9 cellular contexts compared by ENCODE assay signal in genomic region chr6:132132420-132132819, GRCh38.
DNase-seq lines count a peak whose midpoint lies in the region; ATAC-seq and TF ChIP-seq lines count a peak whose summit lies in the region.
"Had no signal": no experiment of that assay in that cellular context is flagged by ENCODE, and none has a peak within 500 bp of the region (broad histone marks: within the 10 kb centered on the region; RNA-seq: fewer than 3 reads in every experiment).

No MANE protein-coding gene starts in this region.

- no TSS peak for BruUV-seq in PC-3 (replicated peaks; lab: Mats Ljungman, UMichigan)

- no peaks in the 10 kb centered on the region for H4K20me1 ChIP-seq in PC-3 (ENCODE audit: low read length)

- H3K27me3 Mint-ChIP-seq in endothelial cell (ENCODE audit: unreplicated experiment) = peaks cover 5% of the 10 kb centered on the region
- H3K27me3 Mint-ChIP-seq in mesothelial cell of epicardium (ENCODE audit: low read depth) = no peaks in the 10 kb centered on the region

- H3K27ac Mint-ChIP-seq in endothelial cell (ENCODE audit: unreplicated experiment) = peak overlapping the region; percentile 91
- peak overlapping the region; percentile 13 for H3K27ac Mint-ChIP-seq in mesothelial cell of epicardium
- H3K27ac Mint-ChIP-seq: activated CD4-positive, alpha-beta memory T cell treated with anti-CD3 and anti-CD28 coated beads for 36 hours had no signal

- no peaks in the 10 kb centered on the region for H3K9me2 ChIP-seq in PC-3 (replicated peaks; ENCODE audit: low read length)

- H3K9me3 ChIP-seq in PC-3 (ENCODE audit: low read length) (no peaks in the 10 kb centered on the region), thyroid gland (no peaks in the 10 kb centered on the region)

- no peaks in the 10 kb centered on the region for H3F3A ChIP-seq in PC-3 (ENCODE audit: low read length, unreplicated experiment)

- H3K4me3 Mint-ChIP-seq in endothelial cell (ENCODE audit: unreplicated experiment) (no peak overlapping the region), mesothelial cell of epicardium (no peak overlapping the region)
- H3K4me3 Mint-ChIP-seq: activated CD4-positive, alpha-beta memory T cell treated with anti-CD3 and anti-CD28 coated beads for 36 hours had no signal

- H2AFZ ChIP-seq in PC-3 (ENCODE audit: low read length) = no peak overlapping the region

- H3K4me1 Mint-ChIP-seq in endothelial cell (ENCODE audit: unreplicated experiment) (peaks cover 8% of the 10 kb centered on the region), mesothelial cell of epicardium (peaks cover 19% of the 10 kb centered on the region)

- peaks cover 22% of the 10 kb centered on the region for H3K4me1 ChIP-seq in PC-3 (ENCODE audit: insufficient read depth, low read length)
- H3K4me1 ChIP-seq in thyroid gland = peaks cover 14 to 20% of the 10 kb centered on the region in 2 donors

- H3K4me3 ChIP-seq in PC-3 (ENCODE audit: low read length) (no peak overlapping the region), thyroid gland (replicated peaks in 1 of 3) (no peak overlapping the region)

- POLR2A ChIA-PET in PC-3 (lab: Charles Lee; ENCODE audit: unreplicated experiment) = interaction anchor here (1.4 kb wide), 1 partner anchor 181 kb away, joined by 12 read pairs; the partner anchor contains the start of gene CCN2

- ATAC-seq in PC-3 = no peak

- DNase-seq in PC-3 = no peak
- DNase-seq in endothelial cell (ENCODE audit: low spot score) = no peak
- no peak for DNase-seq in mesothelial cell of epicardium (ENCODE audit: low spot score in 2 of 2, unreplicated experiment in 2 of 2)
- peak; percentile 17 to 37 for DNase-seq in thyroid gland
- DNase-seq in activated CD8-positive, alpha-beta memory T cell treated with anti-CD3 and anti-CD28 coated beads, Interleukin-2, amount 50 U/mL, for 4 hours = no peak
- no peak for DNase-seq in NCI-H510A treated with DMSO at 0.1 percent for 48 hours (lab: John Stamatoyannopoulos, UW)
- no peak for DNase-seq in AML-193 (lab: John Stamatoyannopoulos, UW)
- DNase-seq: activated CD4-positive, alpha-beta memory T cell treated with anti-CD3 and anti-CD28 coated beads for 36 hours had no signal

- CTCF ChIA-PET in PC-3 (lab: Charles Lee) = interaction anchor here (0.6 kb wide), 1 partner anchor 72 kb away, joined by 4 read pairs; no protein-coding TSS in a partner anchor

- H3K36me3 Mint-ChIP-seq in endothelial cell (ENCODE audit: low read depth, unreplicated experiment) (no peaks in the 10 kb centered on the region), mesothelial cell of epicardium (no peaks in the 10 kb centered on the region)
- H3K36me3 Mint-ChIP-seq: activated CD4-positive, alpha-beta memory T cell treated with anti-CD3 and anti-CD28 coated beads for 36 hours had no signal

- H3K27ac ChIP-seq in PC-3 (ENCODE audit: low read length) (peak overlapping the region; percentile 68), thyroid gland (peak overlapping the region in 2 of 3 donors; percentile 19 to 30)
- H3K27ac ChIP-seq: RWPE1 had no signal

- intact Hi-C loops in PC-3 (cut with micrococcal nuclease) (no loop called here), thyroid gland (cut with DNase I) (no loop called here)

- WGBS in thyroid gland, 2 donors = 10 to 11% methylated on average over 2 of the region's 2 CpGs

- peak overlapping the region; percentile 67 for H3K4me2 ChIP-seq in PC-3 (ENCODE audit: low read length)

- TF ChIP-seq CTCF in PC-3 (conservative IDR thresholded peaks at IDR 0.05; ENCODE audit: low read depth, low read length) = no peak
- no peak for TF ChIP-seq CTCF in endothelial cell (IDR thresholded peaks at IDR 0.05; ENCODE audit: unreplicated experiment)
- no peak for TF ChIP-seq CTCF in mesothelial cell of epicardium (IDR thresholded peaks at IDR 0.05; ENCODE audit: unreplicated experiment)
- TF ChIP-seq CTCF in thyroid gland (IDR thresholded peaks at IDR 0.05) = no peak

- no peaks in the 10 kb centered on the region for H3K79me2 ChIP-seq in PC-3 (ENCODE audit: low read length)

- TF ChIP-seq POLR2A in thyroid gland (IDR thresholded peaks at IDR 0.05) = no peak

- H3K9me3 Mint-ChIP-seq in endothelial cell (ENCODE audit: unreplicated experiment) = no peaks in the 10 kb centered on the region
- H3K9me3 Mint-ChIP-seq in mesothelial cell of epicardium = peaks cover under 1% of the 10 kb centered on the region
- H3K9me3 Mint-ChIP-seq: activated CD4-positive, alpha-beta memory T cell treated with anti-CD3 and anti-CD28 coated beads for 36 hours had no signal

- H3K36me3 ChIP-seq in PC-3 (ENCODE audit: low read depth, low read length) (no peaks in the 10 kb centered on the region), thyroid gland (no peaks in the 10 kb centered on the region)

- H3K9ac ChIP-seq in PC-3 (ENCODE audit: low read length) = peak overlapping the region; percentile 40

- H3K27me3 ChIP-seq in PC-3 (ENCODE audit: low read length) (no peaks in the 10 kb centered on the region), thyroid gland (no peaks in the 10 kb centered on the region)

Comparison
In these comparisons a context has a peak if more than half of its experiments do, and no peak if none do; other contexts are left out.
1. DNase-seq: peak in thyroid gland (2 of 2); none in PC-3 (single experiment), endothelial cell (single experiment), mesothelial cell of epicardium (0 of 2), activated CD8-positive, alpha-beta memory T cell treated with anti-CD3 and anti-CD28 coated beads, Interleukin-2, amount 50 U/mL, for 4 hours (single experiment), NCI-H510A treated with DMSO at 0.1 percent for 48 hours (single experiment) and AML-193 (0 of 2).